ENCODE assay signal across 1 cellular context in genomic region chr5:20972419-20972925, GRCh38.
TF ChIP-seq lines count a peak whose summit lies in the region.

No MANE protein-coding gene starts in this region.

TF ChIP-seq in K562, 482 proteins besides CTCF, POLR2A, EP300 and RAD21 (continued from another document):
- TF ChIP-seq MGA (IDR thresholded peaks at IDR 0.05) (peak; percentile 46; the same call in 1 of the 2 replicates), CBFA2T3 (IDR thresholded peaks at IDR 0.05) (no peak), CHD1 (IDR thresholded peaks at IDR 0.05; ENCODE audit: low read length) (no peak), ZNF311 (CRISPR knock-in tag; IDR thresholded peaks at IDR 0.05) (peak; percentile 41; the same call in 1 of the 2 replicates), CEBPG (CRISPR knock-in tag; IDR thresholded peaks at IDR 0.05) (peak; percentile 43), CEBPG (tag; conservative IDR thresholded peaks at IDR 0.05 in 1 of 2, IDR thresholded peaks at IDR 0.05 in 1 of 2) (peak; percentile 60 to 69), ATF4 (CRISPR knock-in tag; IDR thresholded peaks at IDR 0.05) (peak; percentile 93), ZBTB17 (CRISPR knock-in tag; IDR thresholded peaks at IDR 0.05) (0 out of 2 replicates have a peak, but pooled peaks have one; percentile 9), TFAP4 (CRISPR knock-in tag; IDR thresholded peaks at IDR 0.05; ENCODE audit: borderline replicate concordance) (peak; percentile 86; the same call in 1 of the 2 replicates)
